13 cellular contexts compared by ENCODE assay signal in genomic region chr15:82093774-82094211, GRCh38. TPM values are rescaled to one million over a fixed set of nuclear protein-coding genes. Genes with fewer than 3 reads are reported as not detected.
A peak's percentile ranks its signal among the peaks of the same experiment; 100 is the strongest.
DNase-seq lines count a peak whose midpoint lies in the region; ATAC-seq and TF ChIP-seq lines count a peak whose summit lies in the region.
"Had no signal": no experiment of that assay in that cellular context is flagged by ENCODE, and none has a peak within 500 bp of the region (broad histone marks: within the 10 kb centered on the region; RNA-seq: fewer than 3 reads in every experiment).

No MANE protein-coding gene starts in this region.

- dilution Hi-C loops in IMR-90 (cut with HindIII; ENCODE audit: low sequenced_read_pairs, unreplicated experiment), result no loop called here

- no peak overlapping the region for H3K27ac ChIP-seq in IMR-90 (ENCODE audit: insufficient read depth, low read length)
- H3K27ac ChIP-seq: transverse colon had no signal

- no peak overlapping the region for H2AFZ ChIP-seq in IMR-90 (replicated peaks; ENCODE audit: low read length, poor library complexity)

- no peak overlapping the region for H3K56ac ChIP-seq in IMR-90 (ENCODE audit: extremely low read depth, insufficient read depth, low read length)

- BruUV-seq in IMR-90 (replicated peaks; lab: Mats Ljungman, UMichigan), result no TSS peak

- intact Hi-C loops in IMR-90 (cut with micrococcal nuclease), result no loop called here
- intact Hi-C loops in activated CD8-positive, alpha-beta T cell treated with anti-CD3 and anti-CD28 coated beads for 36 hours (cut with micrococcal nuclease), result no loop called here

- peak overlapping the region; percentile 10 for H2BK5ac ChIP-seq in IMR-90 (ENCODE audit: low read depth, low read length, poor library complexity, severe bottlenecking)

- H4K8ac ChIP-seq in IMR-90 (ENCODE audit: low read depth in 2 of 2, low read length in 2 of 2), result peak overlapping the region; percentile 2 to 59; a peak in 2 of 4 replicates

- POLR2A ChIA-PET in IMR-90 (lab: Charles Lee; ENCODE audit: unreplicated experiment), result no interaction called here
- POLR2A ChIA-PET in activated CD8-positive, alpha-beta T cell treated with anti-CD3 and anti-CD28 coated beads for 36 hours (lab: Charles Lee), result no interaction called here

- no peak overlapping the region; the same call in 1 of the 2 replicates for H3K23ac ChIP-seq in IMR-90 (ENCODE audit: low read depth, low read length)

- H4K20me1 ChIP-seq in IMR-90 (ENCODE audit: insufficient read depth, low read length), result no peaks in the 10 kb centered on the region

- peak overlapping the region; percentile 72 for H2BK120ac ChIP-seq in IMR-90 (ENCODE audit: low read depth, low read length)

- in situ Hi-C loops in IMR-90 (cut with MboI; ENCODE audit: low sequenced_read_pairs), result no loop called here

- CTCF ChIA-PET in IMR-90 (lab: Yijun Ruan, JAX), result interaction anchor here (0.6 to 1.3 kb wide), 3 partner anchors 12 to 335 kb away, joined by 3 to 7 read pairs (median 4); no protein-coding TSS in a partner anchor
- CTCF ChIA-PET in activated CD8-positive, alpha-beta T cell treated with anti-CD3 and anti-CD28 coated beads for 36 hours (lab: Charles Lee), result no interaction called here

- no peaks in the 10 kb centered on the region for H3K36me3 Mint-ChIP-seq in T-helper 2 cell treated with Interferon-gamma antibody and Interleukin-4, amounts not matched to agents 5 μg/mL and 100 μg/mL, for 36 hours (ENCODE audit: low read depth)
- H3K36me3 Mint-ChIP-seq in immature natural killer cell, result no peaks in the 10 kb centered on the region
- H3K36me3 Mint-ChIP-seq in activated CD8-positive, alpha-beta T cell treated with anti-CD3 and anti-CD28 coated beads for 36 hours (ENCODE audit: low read depth), result no peaks in the 10 kb centered on the region
- H3K36me3 Mint-ChIP-seq: activated naive CD4-positive, alpha-beta T cell treated with anti-CD3 and anti-CD28 coated beads, Interleukin-2, amount 10 ng/mL, durations not matched to agents 7 days and 5 days; CD4-positive, CD25-positive, alpha-beta regulatory T cell had no signal

- H3K9me3 Mint-ChIP-seq in T-helper 2 cell treated with Interferon-gamma antibody and Interleukin-4, amounts not matched to agents 5 μg/mL and 100 μg/mL, for 36 hours, result no peaks in the 10 kb centered on the region
- H3K9me3 Mint-ChIP-seq in immature natural killer cell, result peaks cover 0 to 3% (median 0%) of the 10 kb centered on the region in 6 donors
- H3K9me3 Mint-ChIP-seq in activated CD8-positive, alpha-beta T cell treated with anti-CD3 and anti-CD28 coated beads for 36 hours, result no peaks in the 10 kb centered on the region
- H3K9me3 Mint-ChIP-seq: activated naive CD4-positive, alpha-beta T cell treated with anti-CD3 and anti-CD28 coated beads, Interleukin-2, amount 10 ng/mL, durations not matched to agents 7 days and 5 days had no signal

- no peak overlapping the region for H2AK9ac ChIP-seq in IMR-90 (replicated peaks; ENCODE audit: low read depth, low read length, poor library complexity)

- H3K36me3 ChIP-seq in IMR-90 (ENCODE audit: control insufficient read depth, insufficient read depth, low read length) (no peaks in the 10 kb centered on the region), adipocyte (ENCODE audit: control insufficient read depth, insufficient read depth, low read length, severe bottlenecking) (no peaks in the 10 kb centered on the region)
- H3K36me3 ChIP-seq: transverse colon had no signal

- H3K4me1 ChIP-seq in IMR-90 (ENCODE audit: control insufficient read depth, insufficient read depth, low read length) (peaks cover 3% of the 10 kb centered on the region; the same call in 1 of the 2 replicates), adipocyte (ENCODE audit: control insufficient read depth, insufficient read depth, low read length) (no peaks in the 10 kb centered on the region)
- H3K4me1 ChIP-seq: transverse colon had no signal

- 0% methylated on average over 1 of the region's 13 CpGs; no CpG with 5 or more reads in 1 of the 2 experiments for WGBS in IMR-90 (ENCODE audit: extremely low coverage in 2 of 2, insufficient read length in 1 of 2), 2 experiments

- H3K4me3 Mint-ChIP-seq in T-helper 2 cell treated with Interferon-gamma antibody and Interleukin-4, amounts not matched to agents 5 μg/mL and 100 μg/mL, for 36 hours, result no peak overlapping the region
- no peak overlapping the region for H3K4me3 Mint-ChIP-seq in immature natural killer cell
- H3K4me3 Mint-ChIP-seq in activated CD8-positive, alpha-beta T cell treated with anti-CD3 and anti-CD28 coated beads for 36 hours, result no peak overlapping the region
- H3K4me3 Mint-ChIP-seq: activated naive CD4-positive, alpha-beta T cell treated with anti-CD3 and anti-CD28 coated beads, Interleukin-2, amount 10 ng/mL, durations not matched to agents 7 days and 5 days; CD4-positive, CD25-positive, alpha-beta regulatory T cell had no signal

- H3K27me3 ChIP-seq in IMR-90 (ENCODE audit: control insufficient read depth, insufficient read depth, low read length) (no peaks in the 10 kb centered on the region), adipocyte (replicated peaks; ENCODE audit: control insufficient read depth, insufficient read depth, low read length) (peaks cover 9% of the 10 kb centered on the region)
- H3K27me3 ChIP-seq: transverse colon had no signal

- H3K18ac ChIP-seq in IMR-90 (ENCODE audit: low read depth, low read length), result no peak overlapping the region

- ATAC-seq in IMR-90 (ENCODE audit: low read depth) (peak; percentile 97), HG03460 (IDR thresholded peaks at IDR 0.05; ENCODE audit: unreplicated experiment) (no peak)
- no peak for ATAC-seq in activated CD8-positive, alpha-beta T cell treated with anti-CD3 and anti-CD28 coated beads for 36 hours

- H4K91ac ChIP-seq in IMR-90 (ENCODE audit: insufficient read depth, low read depth, low read length), result peak overlapping the region; percentile 58; the same call in 1 of the 2 replicates

- H2AK5ac ChIP-seq in IMR-90 (ENCODE audit: low read depth, low read length), result no peak overlapping the region

- no peak for TF ChIP-seq RAD21 in IMR-90 (IDR thresholded peaks at IDR 0.05; ENCODE audit: low read length)

- H3K4me2 ChIP-seq in IMR-90 (ENCODE audit: low read depth, low read length), result peak overlapping the region; percentile 35; the same call in 1 of the 2 replicates

- H3K9me1 ChIP-seq in IMR-90 (ENCODE audit: insufficient read depth, low read length), result peaks cover 8% of the 10 kb centered on the region

- no peak overlapping the region for H3K27ac Mint-ChIP-seq in T-helper 2 cell treated with Interferon-gamma antibody and Interleukin-4, amounts not matched to agents 5 μg/mL and 100 μg/mL, for 36 hours
- H3K27ac Mint-ChIP-seq in immature natural killer cell, result no peak overlapping the region
- no peak overlapping the region for H3K27ac Mint-ChIP-seq in activated CD8-positive, alpha-beta T cell treated with anti-CD3 and anti-CD28 coated beads for 36 hours
- H3K27ac Mint-ChIP-seq: activated naive CD4-positive, alpha-beta T cell treated with anti-CD3 and anti-CD28 coated beads, Interleukin-2, amount 10 ng/mL, durations not matched to agents 7 days and 5 days; CD4-positive, CD25-positive, alpha-beta regulatory T cell had no signal

- H3K4me1 Mint-ChIP-seq in T-helper 2 cell treated with Interferon-gamma antibody and Interleukin-4, amounts not matched to agents 5 μg/mL and 100 μg/mL, for 36 hours (ENCODE audit: low read depth), result no peaks in the 10 kb centered on the region
- H3K4me1 Mint-ChIP-seq in immature natural killer cell, result no peaks in the 10 kb centered on the region
- H3K4me1 Mint-ChIP-seq in activated CD8-positive, alpha-beta T cell treated with anti-CD3 and anti-CD28 coated beads for 36 hours (ENCODE audit: low read depth), result no peaks in the 10 kb centered on the region
- H3K4me1 Mint-ChIP-seq: activated naive CD4-positive, alpha-beta T cell treated with anti-CD3 and anti-CD28 coated beads, Interleukin-2, amount 10 ng/mL, durations not matched to agents 7 days and 5 days; CD4-positive, CD25-positive, alpha-beta regulatory T cell had no signal

- H3K9ac ChIP-seq in IMR-90 (ENCODE audit: low read depth, low read length), result no peak overlapping the region
- H3K9ac ChIP-seq in adipocyte (ENCODE audit: low read length), result no peak overlapping the region

- H2BK20ac ChIP-seq in IMR-90 (ENCODE audit: low read depth, low read length), result peak overlapping the region; percentile 75

- H3K4ac ChIP-seq in IMR-90 (ENCODE audit: low read depth, low read length), result peak overlapping the region; percentile 92

- peak; percentile 40 for DNase-seq in AG08396 (ENCODE audit: low spot score)
- peak; percentile 97 for DNase-seq in IMR-90
- DNase-seq in adipocyte (ENCODE audit: low read depth), result peak; percentile 92
- peak; percentile 72 for DNase-seq in glomerular visceral epithelial cell (ENCODE audit: extremely low spot score)
- DNase-seq in T-helper 2 cell treated with Interferon-gamma antibody and Interleukin-4, amounts not matched to agents 5 μg/mL and 100 μg/mL, for 36 hours (ENCODE audit: low spot score), result no peak
- no peak for DNase-seq in immature natural killer cell
- no peak for DNase-seq in activated CD8-positive, alpha-beta T cell treated with anti-CD3 and anti-CD28 coated beads for 36 hours
- DNase-seq: activated naive CD4-positive, alpha-beta T cell treated with anti-CD3 and anti-CD28 coated beads, Interleukin-2, amount 10 ng/mL, durations not matched to agents 7 days and 5 days; CD4-positive, CD25-positive, alpha-beta regulatory T cell; effector memory CD4-positive, alpha-beta T cell; SHP77 treated with DMSO at 0.1 percent for 48 hours; transverse colon had no signal

- 0 out of 2 replicates have a peak overlapping the region, but pooled peaks have one; percentile 5 for H3K14ac ChIP-seq in IMR-90 (replicated peaks; ENCODE audit: low read depth, low read length)

- peak overlapping the region; percentile 13; the same call in 2 of the 3 replicates for H2BK15ac ChIP-seq in IMR-90 (ENCODE audit: low read depth, low read length)

- peaks cover 0 to 10% of the 10 kb centered on the region in 2 experiments; a peak in 2 of 4 replicates for H3K79me1 ChIP-seq in IMR-90 (ENCODE audit: low read depth in 1 of 2, low read length in 2 of 2)

- H3K4me3 ChIP-seq in IMR-90 (ENCODE audit: insufficient read depth, low read depth, low read length) (no peak overlapping the region), adipocyte (ENCODE audit: low read length) (no peak overlapping the region)
- H3K4me3 ChIP-seq: transverse colon had no signal

- no peak overlapping the region for H4K5ac ChIP-seq in IMR-90 (ENCODE audit: low read depth, low read length)

- peaks cover 2% of the 10 kb centered on the region for H3K27me3 Mint-ChIP-seq in T-helper 2 cell treated with Interferon-gamma antibody and Interleukin-4, amounts not matched to agents 5 μg/mL and 100 μg/mL, for 36 hours (ENCODE audit: low read depth)
- H3K27me3 Mint-ChIP-seq in immature natural killer cell (ENCODE audit: low read depth in 3 of 3), result peaks cover 2 to 4% (median 2%) of the 10 kb centered on the region in 3 donors
- H3K27me3 Mint-ChIP-seq in activated CD8-positive, alpha-beta T cell treated with anti-CD3 and anti-CD28 coated beads for 36 hours, result peaks cover 2% of the 10 kb centered on the region

- no peak for TF ChIP-seq CTCF in IMR-90 (conservative IDR thresholded peaks at IDR 0.05; ENCODE audit: low read depth, low read length)
- no peak for TF ChIP-seq CTCF in activated CD8-positive, alpha-beta T cell treated with anti-CD3 and anti-CD28 coated beads for 36 hours (IDR thresholded peaks at IDR 0.05)

- H3K9me3 ChIP-seq in IMR-90 (ENCODE audit: control insufficient read depth, insufficient read depth, low read length), result 0 out of 2 replicates have a peak, but pooled peaks cover 2% of the 10 kb centered on the region
- no peaks in the 10 kb centered on the region for H3K9me3 ChIP-seq in adipocyte (ENCODE audit: control insufficient read depth, low read length)
- H3K9me3 ChIP-seq: transverse colon had no signal

- TF ChIP-seq POLR2A in IMR-90 (IDR thresholded peaks at IDR 0.05; ENCODE audit: low read depth, low read length), result no peak

RNA-seq across cellular contexts. Expression of gene MEX3B, which starts 48.0 kb away (rescaled TPM):
- 3.6 and 6.7 TPM in 2 replicates for total RNA-seq in IMR-90 (2012; rRNA removed)
- polyA plus RNA-seq in IMR-90 (2012; rRNA removed), result 12.9 and 16.2 TPM in 2 replicates
- 7.5 and 19.5 TPM in 2 replicates for polyA plus RNA-seq in IMR-90 (2012; cell fraction: cytosol; rRNA removed)
- polyA plus RNA-seq in IMR-90 (2012; cell fraction: nucleus; rRNA removed; ENCODE audit: low replicate concordance), result 25.1 and 51.6 TPM in 2 replicates
- under 1 TPM in 1 of 3 donors, not detected in 2; 0.06 TPM for polyA plus RNA-seq in immature natural killer cell
- total RNA-seq in activated CD8-positive, alpha-beta T cell treated with anti-CD3 and anti-CD28 coated beads for 36 hours, result under 1 TPM; 0.69 to 0.99 TPM
- polyA plus RNA-seq: CD4-positive, CD25-positive, alpha-beta regulatory T cell had no signal

Comparison
In these comparisons a context has a peak if more than half of its experiments do, and no peak if none do; other contexts are left out.
1. DNase-seq: peak in AG08396 (single experiment), IMR-90 (single experiment), adipocyte (single experiment) and glomerular visceral epithelial cell (single experiment); none in T-helper 2 cell treated with Interferon-gamma antibody and Interleukin-4, amounts not matched to agents 5 μg/mL and 100 μg/mL, for 36 hours (single experiment), immature natural killer cell (0 of 3) and activated CD8-positive, alpha-beta T cell treated with anti-CD3 and anti-CD28 coated beads for 36 hours (single experiment).